Comparison of ENCODE assay signal across 21 cellular contexts in the genomic region with DNA sequence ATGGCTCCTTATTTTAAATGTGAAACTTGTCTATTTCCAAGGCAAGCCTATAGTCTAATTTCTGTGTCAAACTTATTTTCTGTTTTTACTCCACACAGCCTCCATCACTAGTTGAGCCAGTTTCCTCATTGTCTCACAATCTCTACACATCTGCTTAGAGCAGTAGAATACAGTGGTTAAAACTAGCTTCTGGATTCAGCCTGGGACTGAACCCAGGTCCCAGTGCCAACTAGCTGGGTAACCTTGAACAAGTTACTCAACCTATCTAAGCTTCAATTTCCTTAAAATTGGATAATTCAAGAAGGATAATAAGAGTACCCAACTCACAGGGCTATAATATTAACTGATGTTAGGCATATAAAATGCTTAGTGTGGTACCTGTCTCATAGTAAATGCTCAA.
"Had no signal": no experiment of that assay in that cellular context is flagged by ENCODE, and none has a peak within 500 bp of the region (broad histone marks: within the 10 kb centered on the region; RNA-seq: fewer than 3 reads in every experiment).

No MANE protein-coding gene starts in this region.

- H3K27me3 ChIP-seq: neutrophil, sigmoid colon, spleen, suprapubic skin, tibial artery, upper lobe of right lung had no signal

- ATAC-seq: left colon; lower lobe of right lung; naive thymus-derived CD8-positive, alpha-beta T cell; stimulated activated effector memory CD8-positive, alpha-beta T cell treated with anti-CD3 and anti-CD28 coated beads, Interleukin-12 subunit alpha, Interleukin-12 subunit beta, amount 100 ng/mL, for 72 hours; upper lobe of right lung had no signal

- DNase-seq: head of caudate nucleus; hippocampal formation; kidney glomerular epithelial cell; left colon; lower lobe of right lung; mammary epithelial cell; naive thymus-derived CD8-positive, alpha-beta T cell; psoas muscle; sigmoid colon; small intestine; spleen; stimulated activated CD4-positive, alpha-beta T cell treated with anti-CD3 and anti-CD28 coated beads, Interleukin-4, amount 100 ng/mL, for 24 hours; stimulated activated naive CD4-positive, alpha-beta T cell; tibial artery; trophoblast cell; upper lobe of right lung had no signal

- H3K27ac ChIP-seq: lower lobe of right lung, neutrophil, parathyroid adenoma, psoas muscle, sigmoid colon, spleen, suprapubic skin, thoracic aorta, tibial artery, upper lobe of right lung had no signal

- H3K4me3 ChIP-seq: lower lobe of right lung, psoas muscle, sigmoid colon, spleen, suprapubic skin, thoracic aorta, tibial artery, upper lobe of right lung had no signal

- H3K4me1 ChIP-seq: parathyroid adenoma, spleen, upper lobe of right lung had no signal

- H3K9me3 ChIP-seq: lower lobe of right lung, neutrophil, psoas muscle, sigmoid colon, spleen, suprapubic skin, thoracic aorta, tibial artery, upper lobe of right lung had no signal
